21 cellular contexts compared by ENCODE assay signal in the genomic region with DNA sequence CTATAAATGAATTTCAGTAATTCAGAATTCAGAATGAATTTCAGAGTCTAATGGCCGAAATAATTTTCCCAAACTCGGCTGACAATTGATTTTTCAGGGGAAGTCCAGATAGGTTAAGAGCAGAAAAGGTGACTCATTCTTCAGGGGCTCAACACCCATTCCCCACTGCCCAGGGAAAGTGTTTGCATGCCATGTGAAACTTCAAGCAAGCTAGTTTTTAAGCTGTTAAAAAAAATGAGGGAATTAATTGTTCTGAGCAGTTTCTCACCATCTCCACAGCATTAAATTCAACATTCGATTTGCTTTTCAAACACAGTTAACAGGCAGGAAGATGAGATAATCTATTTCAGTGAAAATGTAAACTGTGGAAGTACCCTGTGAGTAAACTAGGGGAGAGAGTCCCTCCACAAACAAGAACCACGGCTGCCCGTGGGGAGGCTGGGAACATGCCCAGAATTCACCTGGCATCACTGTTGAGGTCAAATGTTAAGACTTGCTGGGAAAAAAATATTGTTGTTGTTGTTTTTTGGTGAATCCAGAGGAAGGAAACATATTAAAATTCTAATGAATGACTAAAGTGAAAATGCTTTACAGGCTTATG.
DNase-seq lines count a peak whose midpoint lies in the region; ATAC-seq, FAIRE-seq and TF ChIP-seq lines count a peak whose summit lies in the region.
"Had no signal": no experiment of that assay in that cellular context is flagged by ENCODE, and none has a peak within 500 bp of the region (broad histone marks: within the 10 kb centered on the region; RNA-seq: fewer than 3 reads in every experiment).

No MANE protein-coding gene starts in this region.

- H3K9ac ChIP-seq in liver (ENCODE audit: low read depth in 1 of 2, low read length in 2 of 2): peak overlapping the region in 1 of 2 donors; percentile 69
- no peak overlapping the region for H3K9ac ChIP-seq in HepG2 (ENCODE audit: insufficient read depth, low read depth, low read length)
- 0 out of 2 replicates have a peak overlapping the region, but pooled peaks have one; percentile 7 for H3K9ac ChIP-seq in PC-3 (ENCODE audit: low read length)
- H3K9ac ChIP-seq: BLaER1 had no signal

- TF ChIP-seq RAD21 in liver (IDR thresholded peaks at IDR 0.05) (peak; percentile 25 to 35), HepG2 (CRISPR knock-in tag; IDR thresholded peaks at IDR 0.05) (no peak)

- H3K27ac ChIP-seq in liver (ENCODE audit: low read depth in 1 of 2, low read length in 2 of 2): peak overlapping the region; percentile 58 to 81
- H3K27ac ChIP-seq in HepG2 (ENCODE audit: extremely low read length, insufficient read depth, low read length): no peak overlapping the region
- H3K27ac ChIP-seq in PC-3 (ENCODE audit: low read length): peak overlapping the region; percentile 32
- H3K27ac ChIP-seq: BLaER1 had no signal

- DNase-seq in HepG2 (ENCODE audit: low spot score) (no peak), PC-3 (no peak), renal cortical epithelial cell (ENCODE audit: low read depth) (peak; percentile 67), kidney glomerular epithelial cell (lab: John Stamatoyannopoulos, UW) (no peak), DMS79 treated with DMSO at 0.1 percent for 48 hours (lab: John Stamatoyannopoulos, UW) (no peak), BE2C (no peak)
- DNase-seq: Caco-2; CD4-positive, alpha-beta memory T cell; GDM1; Karpas-422; NCI-H1436 treated with DMSO at 0.1 percent for 48 hours; NCI-H1930; NCI-H2227 treated with DMSO at 0.1 percent for 48 hours; NCI-H510A; NCI-H748 treated with DMSO at 0.1 percent for 48 hours; OCI-M1; Right ventricle myocardium superior had no signal

- H3K4me3 ChIP-seq in liver (ENCODE audit: low read depth in 1 of 3, low read length in 3 of 3) (no peak overlapping the region), HepG2 (replicated peaks in 1 of 3; ENCODE audit: insufficient read depth in 1 of 3, low read depth in 2 of 3, low read length in 3 of 3) (no peak overlapping the region), PC-3 (ENCODE audit: low read length) (no peak overlapping the region), BE2C (ENCODE audit: low read depth, low read length) (no peak overlapping the region)
- H3K4me3 ChIP-seq: BLaER1 had no signal

- no peaks in the 10 kb centered on the region for H3K9me3 ChIP-seq in liver (ENCODE audit: control insufficient read depth in 4 of 4, low read length in 3 of 4)
- H3K9me3 ChIP-seq in HepG2 (ENCODE audit: low read length): no peaks in the 10 kb centered on the region
- H3K9me3 ChIP-seq in PC-3 (ENCODE audit: low read length): no peaks in the 10 kb centered on the region
- no peaks in the 10 kb centered on the region for H3K9me3 ChIP-seq in BE2C
- H3K9me3 ChIP-seq: BLaER1, Caco-2 had no signal

- no peak for FAIRE-seq in HepG2 (lab: Jason Lieb, UNC)
- peak; percentile 81 for FAIRE-seq in islet of Langerhans (lab: Jason Lieb, UNC)
- FAIRE-seq: GM18507 had no signal

- no peaks in the 10 kb centered on the region for H3F3A ChIP-seq in PC-3 (ENCODE audit: low read length, unreplicated experiment)

- TF ChIP-seq CTCF in liver (IDR thresholded peaks at IDR 0.05; ENCODE audit: low read depth, low read length, missing input control) (no peak), HepG2 (CRISPR knock-in tag; IDR thresholded peaks at IDR 0.05) (no peak), PC-3 (conservative IDR thresholded peaks at IDR 0.05; ENCODE audit: low read depth, low read length) (no peak), BE2C (IDR thresholded peaks at IDR 0.05; ENCODE audit: low read depth, low read length) (no peak)

- H3K9me2 ChIP-seq in PC-3 (replicated peaks; ENCODE audit: low read length): no peaks in the 10 kb centered on the region

- no peaks in the 10 kb centered on the region for H3K79me2 ChIP-seq in HepG2 (ENCODE audit: insufficient read depth, low read length)
- H3K79me2 ChIP-seq in PC-3 (ENCODE audit: low read length): no peaks in the 10 kb centered on the region

- POLR2A ChIA-PET in HepG2 (lab: Yijun Ruan, JAX): no interaction called here
- POLR2A ChIA-PET in PC-3 (lab: Charles Lee; ENCODE audit: unreplicated experiment): no interaction called here

- H3K36me3 ChIP-seq in liver (ENCODE audit: control insufficient read depth in 4 of 4, insufficient read depth in 3 of 4, low read depth in 1 of 4, low read length in 3 of 4) (peaks cover 0 to 2% (median 0%) of the 10 kb centered on the region in 4 donors), HepG2 (replicated peaks in 1 of 2; ENCODE audit: control insufficient read depth in 1 of 2, insufficient read depth in 2 of 2, low read length in 2 of 2) (no peaks in the 10 kb centered on the region), PC-3 (ENCODE audit: low read depth, low read length) (no peaks in the 10 kb centered on the region), BE2C (no peaks in the 10 kb centered on the region)
- H3K36me3 ChIP-seq: BLaER1 had no signal

- 33% methylated on average over 5 of the region's 5 CpGs for WGBS in liver
- 5% methylated on average over 5 of the region's 5 CpGs for WGBS in HepG2 (ENCODE audit: low lambda C conversion rate)

- ATAC-seq in HepG2: no peak
- ATAC-seq in PC-3: no peak

- TF ChIP-seq POLR2A in HepG2 (IDR thresholded peaks at IDR 0.05; ENCODE audit: insufficient read depth in 1 of 2, low read depth in 2 of 2, low read length in 2 of 2): no peak

- in situ Hi-C loops in HepG2 (cut with HindIII; ENCODE audit: extremely low pct_ligation_motif_present, low pct_unique_long_range_greater_than_20kb): no loop called here

- H3K4me2 ChIP-seq in HepG2 (ENCODE audit: low read depth, low read length): no peak overlapping the region
- peak overlapping the region; percentile 45 for H3K4me2 ChIP-seq in PC-3 (ENCODE audit: low read length)
- H3K4me2 ChIP-seq: BLaER1 had no signal

- intact Hi-C loops in HepG2 (cut with micrococcal nuclease; ENCODE audit: unreplicated experiment) (loop anchor here (5.0 kb wide), 1 partner anchor 133 kb away; no protein-coding TSS in a partner anchor), PC-3 (cut with micrococcal nuclease) (no loop called here)

- H3K4me1 ChIP-seq in liver (ENCODE audit: control insufficient read depth in 4 of 4, insufficient read depth in 4 of 4, low read length in 3 of 4): peaks cover 0 to 4% (median 0%) of the 10 kb centered on the region in 4 donors
- H3K4me1 ChIP-seq in HepG2 (ENCODE audit: insufficient read depth, low read length): no peaks in the 10 kb centered on the region
- H3K4me1 ChIP-seq in PC-3 (ENCODE audit: insufficient read depth, low read length): peaks cover 34% of the 10 kb centered on the region
- H3K4me1 ChIP-seq in BE2C: peaks cover 4% of the 10 kb centered on the region; the same call in 1 of the 2 replicates
- H3K4me1 ChIP-seq: BLaER1, Caco-2 had no signal

- CTCF ChIA-PET in HepG2 (lab: Yijun Ruan, JAX; ENCODE audit: low intra/inter-chr PET ratio, low total read pairs): no interaction called here
- CTCF ChIA-PET in PC-3 (lab: Charles Lee): no interaction called here

- H3K27me3 ChIP-seq in liver (ENCODE audit: control insufficient read depth in 4 of 4, insufficient read depth in 4 of 4, low read length in 3 of 4) (no peaks in the 10 kb centered on the region), HepG2 (ENCODE audit: control insufficient read depth in 1 of 2, insufficient read depth in 2 of 2, low read length in 2 of 2) (no peaks in the 10 kb centered on the region), PC-3 (ENCODE audit: low read length) (no peaks in the 10 kb centered on the region), BE2C (no peaks in the 10 kb centered on the region)
- H3K27me3 ChIP-seq: BLaER1 had no signal

- TF ChIP-seq EP300 in HepG2 (IDR thresholded peaks at IDR 0.05; ENCODE audit: low read depth in 2 of 2, low read length in 2 of 2): no peak
- TF ChIP-seq EP300 in HepG2 (CRISPR knock-in tag; IDR thresholded peaks at IDR 0.05; ENCODE audit: borderline replicate concordance): no peak

- no TSS peak for BruUV-seq in HepG2 (replicated peaks; lab: Mats Ljungman, UMichigan)
- BruUV-seq in PC-3 (replicated peaks; lab: Mats Ljungman, UMichigan): no TSS peak

- no peaks in the 10 kb centered on the region for H4K20me1 ChIP-seq in HepG2 (ENCODE audit: insufficient read depth, low read length)
- H4K20me1 ChIP-seq in PC-3 (ENCODE audit: low read length): no peaks in the 10 kb centered on the region
- H4K20me1 ChIP-seq: BLaER1 had no signal

- H2AFZ ChIP-seq in HepG2 (ENCODE audit: low read length): no peak overlapping the region
- H2AFZ ChIP-seq in PC-3 (ENCODE audit: low read length): peak overlapping the region; percentile 52; the same call in 1 of the 2 replicates

TF ChIP-seq in liver, 16 proteins besides CTCF, POLR2A, EP300 and RAD21 (continues in another document):
- no peak for TF ChIP-seq ATF3 (IDR thresholded peaks at IDR 0.05)
- TF ChIP-seq SP1 (IDR thresholded peaks at IDR 0.05): peak; percentile 19
- TF ChIP-seq HNF4A (conservative IDR thresholded peaks at IDR 0.05): peak in 1 of 2 donors; percentile 27
- TF ChIP-seq RXRA (IDR thresholded peaks at IDR 0.05): peak; percentile 13 to 50
- TF ChIP-seq FOXA2 (IDR thresholded peaks at IDR 0.05): peak; percentile 16
- no peak for TF ChIP-seq HNF4G (IDR thresholded peaks at IDR 0.05)

TF ChIP-seq in HepG2, 621 proteins besides CTCF, POLR2A, EP300 and RAD21 (continues in another document):
- TF ChIP-seq RORA (CRISPR knock-in tag; IDR thresholded peaks at IDR 0.05): no peak
- no peak for TF ChIP-seq MNT (IDR thresholded peaks at IDR 0.05)
- TF ChIP-seq RFXANK (CRISPR knock-in tag; IDR thresholded peaks at IDR 0.05): no peak
